22 cellular contexts compared by ENCODE assay signal in genomic region chr10:18409599-18410397, GRCh38.
DNase-seq lines count a peak whose midpoint lies in the region; ATAC-seq, FAIRE-seq and TF ChIP-seq lines count a peak whose summit lies in the region.
"Had no signal": no experiment of that assay in that cellular context is flagged by ENCODE, and none has a peak within 500 bp of the region (broad histone marks: within the 10 kb centered on the region; RNA-seq: fewer than 3 reads in every experiment).

No MANE protein-coding gene starts in this region.

- peak; percentile 64 for ATAC-seq in GM21423 (IDR thresholded peaks at IDR 0.05; ENCODE audit: unreplicated experiment)
- ATAC-seq in HG03354 (IDR thresholded peaks at IDR 0.05; ENCODE audit: poor library complexity, severe bottlenecking, unreplicated experiment): peak; percentile 78
- ATAC-seq in HG03457 (IDR thresholded peaks at IDR 0.05; ENCODE audit: unreplicated experiment): no peak
- ATAC-seq: natural killer cell had no signal

- no peaks in the 10 kb centered on the region for H3K9me3 ChIP-seq in esophagus muscularis mucosa
- H3K9me3 ChIP-seq: stomach had no signal

- TF ChIP-seq EP300 in esophagus muscularis mucosa (IDR thresholded peaks at IDR 0.05): no peak

- no peak for TF ChIP-seq POLR2A in esophagus muscularis mucosa (IDR thresholded peaks at IDR 0.05; ENCODE audit: low read depth)
- no peak for TF ChIP-seq POLR2A in GM12892 (IDR thresholded peaks at IDR 0.05; ENCODE audit: low read depth, low read length)

- peaks cover 0 to 3% (median 0%) of the 10 kb centered on the region in 4 donors for H3K36me3 ChIP-seq in esophagus muscularis mucosa
- H3K36me3 ChIP-seq: stomach had no signal

- peak; percentile 3 for DNase-seq in NOMO-1 treated with DMSO at 0.1 percent for 48 hours (lab: John Stamatoyannopoulos, UW; ENCODE audit: unreplicated experiment)
- DNase-seq in NOMO-1 treated with dmso at 0.1 percent for 144 hours (lab: John Stamatoyannopoulos, UW; ENCODE audit: unreplicated experiment): no peak
- peak; percentile 90 for DNase-seq in esophagus muscularis mucosa (ENCODE audit: extremely low spot score)
- DNase-seq in GM12892 (ENCODE audit: insufficient read length): no peak
- DNase-seq in ecto neural progenitor cell (ENCODE audit: low spot score): no peak
- DNase-seq: activated CD4-positive, alpha-beta T cell treated with anti-CD3 and anti-CD28 coated beads, Interleukin-2, amount 10 ng/mL, durations not matched to agents 7 days and 5 days; activated CD8-positive, alpha-beta memory T cell treated with anti-CD3 and anti-CD28 coated beads, Interleukin-2, amount 50 U/mL, for 4 hours; activated gamma-delta T cell; DMS79 treated with DMSO at 0.1 percent for 48 hours; Kasumi-1; mesendoderm; natural killer cell; NCI-H1105 treated with DMSO at 0.1 percent for 48 hours; NCI-H2171 treated with DMSO at 0.1 percent for 48 hours; stomach had no signal

- intact Hi-C loops in esophagus muscularis mucosa (cut with DNase I): no loop called here

- FAIRE-seq in GM12892 (lab: Jason Lieb, UNC): no peak
- FAIRE-seq: H1, TTC549 had no signal

- H3K27ac ChIP-seq in esophagus muscularis mucosa (replicated peaks in 1 of 4): no peak overlapping the region
- H3K27ac ChIP-seq: hepatocyte, parathyroid adenoma, stomach had no signal

- H3K4me1 ChIP-seq in esophagus muscularis mucosa: peaks cover 19 to 50% (median 38%) of the 10 kb centered on the region in 4 donors
- H3K4me1 ChIP-seq: parathyroid adenoma had no signal

- TF ChIP-seq CTCF in esophagus muscularis mucosa (IDR thresholded peaks at IDR 0.05): no peak

- H3K4me3 ChIP-seq in esophagus muscularis mucosa: no peak overlapping the region
- H3K4me3 ChIP-seq: hepatocyte, stomach had no signal

- no peaks in the 10 kb centered on the region for H3K27me3 ChIP-seq in esophagus muscularis mucosa
- H3K27me3 ChIP-seq: hepatocyte, stomach had no signal

- 77% methylated on average over 4 of the region's 4 CpGs for WGBS in esophagus muscularis mucosa

Comparison
In these comparisons a context has a peak if more than half of its experiments do, and no peak if none do; other contexts are left out.
1. DNase-seq: peak in NOMO-1 treated with DMSO at 0.1 percent for 48 hours (single experiment) and esophagus muscularis mucosa (single experiment); none in NOMO-1 treated with dmso at 0.1 percent for 144 hours (single experiment), GM12892 (single experiment) and ecto neural progenitor cell (single experiment).